ENCODE assay signal across 1 cellular context in genomic region chr3:189573004-189573403, GRCh38.
TF ChIP-seq lines count a peak whose summit lies in the region.

No MANE protein-coding gene starts in this region.

TF ChIP-seq in WTC11, 78 proteins besides CTCF, POLR2A, EP300 and RAD21 (continued from another document):
- TF ChIP-seq ATF6 (CRISPR knock-in tag; IDR thresholded peaks at IDR 0.05): no peak
- TF ChIP-seq ZSCAN18 (CRISPR knock-in tag; IDR thresholded peaks at IDR 0.05): no peak
- no peak for TF ChIP-seq EMX1 (CRISPR knock-in tag; IDR thresholded peaks at IDR 0.05)
- no peak for TF ChIP-seq CREM (CRISPR knock-in tag; IDR thresholded peaks at IDR 0.05)
- no peak for TF ChIP-seq ZNF423 (CRISPR knock-in tag; IDR thresholded peaks at IDR 0.05)
- no peak for TF ChIP-seq USF1 (CRISPR knock-in tag; IDR thresholded peaks at IDR 0.05)
- no peak for TF ChIP-seq FOXJ3 (CRISPR knock-in tag; IDR thresholded peaks at IDR 0.05; ENCODE audit: borderline replicate concordance)
- no peak for TF ChIP-seq USF2 (CRISPR knock-in tag; IDR thresholded peaks at IDR 0.05)
- no peak for TF ChIP-seq NR3C1 (CRISPR knock-in tag; conservative IDR thresholded peaks at IDR 0.05; ENCODE audit: low read depth)
- no peak for TF ChIP-seq ZNF317 (CRISPR knock-in tag; IDR thresholded peaks at IDR 0.05; ENCODE audit: borderline replicate concordance, low read depth)
- TF ChIP-seq HMGA2 (CRISPR knock-in tag; IDR thresholded peaks at IDR 0.05): no peak
- TF ChIP-seq KAT7 (CRISPR knock-in tag; IDR thresholded peaks at IDR 0.05; ENCODE audit: borderline replicate concordance): no peak
